Comparison of ENCODE assay signal across 8 cellular contexts in the genomic region with DNA sequence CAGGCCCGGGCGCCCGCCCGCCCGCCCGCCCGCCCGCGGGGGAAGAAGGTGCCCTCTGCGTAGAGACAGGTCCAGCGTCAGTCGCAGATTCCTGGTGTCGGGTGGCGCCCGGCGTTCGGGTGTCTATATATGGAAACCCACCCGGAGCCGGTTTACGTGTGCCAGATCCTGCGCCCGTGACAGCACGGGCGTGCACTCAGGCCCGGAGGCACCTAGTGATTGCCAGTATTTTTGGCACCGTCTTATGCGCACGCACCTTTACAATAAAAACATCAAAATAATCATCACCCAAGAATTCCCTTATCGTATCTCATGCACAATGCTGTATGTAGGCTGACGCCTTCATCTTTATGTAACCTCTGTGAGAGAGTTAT. TPM values are rescaled to one million over a fixed set of nuclear protein-coding genes. Genes with fewer than 3 reads are reported as not detected.
DNase-seq lines count a peak whose midpoint lies in the region; ATAC-seq and TF ChIP-seq lines count a peak whose summit lies in the region.

No MANE protein-coding gene starts in this region.

- peaks cover 27% of the 10 kb centered on the region for H3K4me1 ChIP-seq in muscle layer of colon (ENCODE audit: insufficient read depth, low read length)

- TF ChIP-seq CTCF in epithelial cell of proximal tubule (conservative IDR thresholded peaks at IDR 0.05; ENCODE audit: low read depth, low read length), result no peak

- no peaks in the 10 kb centered on the region for H3K9me3 ChIP-seq in muscle layer of colon (ENCODE audit: low read length)

- ATAC-seq in GM18909 (IDR thresholded peaks at IDR 0.05; ENCODE audit: poor library complexity, unreplicated experiment), result peak; percentile 27
- ATAC-seq in GM19452 (IDR thresholded peaks at IDR 0.05; ENCODE audit: unreplicated experiment), result no peak

- peaks cover 23% of the 10 kb centered on the region for H3K36me3 ChIP-seq in muscle layer of colon (ENCODE audit: insufficient read depth, low read length)

- H3K27me3 ChIP-seq in muscle layer of colon (ENCODE audit: control insufficient read depth in 1 of 2, insufficient read depth in 2 of 2, low read length in 2 of 2), result no peaks in the 10 kb centered on the region

- DNase-seq in Ammon's horn (ENCODE audit: low spot score) (peak; percentile 36), HK-2 (ENCODE audit: unreplicated experiment) (peak; percentile 49), epithelial cell of proximal tubule (ENCODE audit: low read depth) (no peak), ureter (ENCODE audit: low spot score) (peak; percentile 70)
- peak; percentile 32 for DNase-seq in activated CD4-positive, alpha-beta T cell treated with anti-CD3 and anti-CD28 coated beads for 48 hours

- peak overlapping the region; percentile 96 for H3K9ac ChIP-seq in muscle layer of colon (ENCODE audit: low read length)

- peak overlapping the region; percentile 50 for H3K27ac ChIP-seq in muscle layer of colon (ENCODE audit: low read depth, low read length)

- H3K4me3 ChIP-seq in epithelial cell of proximal tubule (ENCODE audit: low read depth, low read length) (peak overlapping the region; percentile 64), muscle layer of colon (ENCODE audit: low read depth in 1 of 2, low read length in 2 of 2) (peak overlapping the region; percentile 87)

RNA-seq across cellular contexts. Expression of gene SLC25A4, which starts 0.5 kb away (rescaled TPM):
- total RNA-seq in epithelial cell of proximal tubule (20.5 and 25.0 TPM in 2 replicates), ureter (28.0 TPM)
